In the genomic region with DNA sequence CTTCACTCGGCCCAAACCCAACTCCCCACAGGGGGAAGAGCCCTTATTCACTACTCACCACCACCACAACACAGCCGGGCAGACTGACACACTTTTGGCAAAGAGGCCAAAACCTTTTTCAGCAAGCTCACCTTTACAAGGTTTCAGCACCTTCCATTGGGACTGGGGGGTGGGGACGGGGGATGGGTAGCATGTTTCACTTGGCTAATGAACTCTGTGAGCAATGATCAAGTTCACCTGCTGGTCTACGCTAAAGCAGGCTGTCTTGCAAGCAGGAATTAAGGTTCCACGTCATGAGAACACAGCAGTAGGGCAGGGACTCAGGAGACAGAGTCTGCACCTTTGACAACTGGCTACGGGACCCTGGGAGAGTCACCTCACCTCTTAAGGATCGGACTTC, we compare ENCODE assay signal across 13 cellular contexts. TPM values are rescaled to one million over a fixed set of nuclear protein-coding genes. Genes with fewer than 3 reads are reported as not detected.
A peak's percentile ranks its signal among the peaks of the same experiment; 100 is the strongest.
DNase-seq lines count a peak whose midpoint lies in the region; ATAC-seq and TF ChIP-seq lines count a peak whose summit lies in the region.
"Had no signal": no experiment of that assay in that cellular context is flagged by ENCODE, and none has a peak within 500 bp of the region (broad histone marks: within the 10 kb centered on the region; RNA-seq: fewer than 3 reads in every experiment).

No MANE protein-coding gene starts in this region.

- peaks cover 8% of the 10 kb centered on the region; the same call in 1 of the 2 replicates for H4K20me1 ChIP-seq in OCI-LY7 (ENCODE audit: insufficient read depth, low read length)
- H4K20me1 ChIP-seq in mammary epithelial cell (ENCODE audit: insufficient read depth, low read length) = no peaks in the 10 kb centered on the region

- H3K27ac ChIP-seq in OCI-LY7 (ENCODE audit: low read depth, low read length, poor library complexity, severe bottlenecking) (no peak overlapping the region), mammary epithelial cell (ENCODE audit: insufficient read depth, low read depth, low read length) (peak overlapping the region; percentile 7), lung (ENCODE audit: low read depth in 1 of 2, low read length in 1 of 2) (peak overlapping the region; percentile 60 to 65), temporal lobe (ENCODE audit: low read depth, low read length) (peak overlapping the region; percentile 96)
- H3K27ac ChIP-seq: foreskin keratinocyte had no signal

- no peaks in the 10 kb centered on the region for H3K9me3 ChIP-seq in OCI-LY7 (ENCODE audit: low read length)
- no peaks in the 10 kb centered on the region for H3K9me3 ChIP-seq in mammary epithelial cell (replicated peaks; ENCODE audit: insufficient read depth, low read length)
- no peaks in the 10 kb centered on the region for H3K9me3 ChIP-seq in lung (ENCODE audit: control insufficient read depth in 2 of 2, insufficient read depth in 1 of 2, low read length in 1 of 2)

- CTCF ChIA-PET in OCI-LY7 (lab: Charles Lee; ENCODE audit: unreplicated experiment) (interaction anchor here (0.6 kb wide), 1 partner anchor 196 kb away, joined by 9 read pairs; no protein-coding TSS in a partner anchor), mammary epithelial cell (lab: Charles Lee; ENCODE audit: low non-redundant PET) (interaction anchor here (0.6 kb wide), 1 partner anchor 324 kb away, joined by 5 read pairs; no protein-coding TSS in a partner anchor)

- POLR2A ChIA-PET in OCI-LY7 (lab: Charles Lee) = interaction anchor here (0.6 to 0.9 kb wide), 2 partner anchors 29 to 36 kb away, joined by 3 to 7 read pairs; no protein-coding TSS in a partner anchor

- intact Hi-C loops in OCI-LY7 (cut with micrococcal nuclease; ENCODE audit: unreplicated experiment) = loop anchor here (2.0 kb wide), 1 partner anchor 318 kb away; a partner anchor contains a TSS
- intact Hi-C loops in mammary epithelial cell (cut with micrococcal nuclease) = no loop called here

- H3K4me1 ChIP-seq in OCI-LY7 (ENCODE audit: insufficient read depth, low read length, poor library complexity, severe bottlenecking) (peaks cover 82% of the 10 kb centered on the region), mammary epithelial cell (ENCODE audit: insufficient read depth, low read length) (peaks cover 76% of the 10 kb centered on the region), lung (ENCODE audit: control insufficient read depth in 2 of 2, insufficient read depth in 2 of 2, low read length in 2 of 2) (peaks cover 31 to 50% of the 10 kb centered on the region in 2 donors)

- H3K4me3 ChIP-seq in OCI-LY7 (ENCODE audit: low read depth, low read length, poor library complexity, severe bottlenecking) (no peak overlapping the region), mammary epithelial cell (replicated peaks in 1 of 3; ENCODE audit: insufficient read depth in 1 of 3, low read depth in 2 of 3, low read length in 3 of 3) (no peak overlapping the region), lung (no peak overlapping the region)

- peaks cover 53% of the 10 kb centered on the region for H3K36me3 ChIP-seq in OCI-LY7 (ENCODE audit: insufficient read depth, low read length)
- H3K36me3 ChIP-seq in mammary epithelial cell (ENCODE audit: insufficient read depth, low read length) = peaks cover 1% of the 10 kb centered on the region
- H3K36me3 ChIP-seq in lung (ENCODE audit: control insufficient read depth in 2 of 2, insufficient read depth in 2 of 2, low read length in 2 of 2) = peaks cover 0 to 2% of the 10 kb centered on the region in 2 donors

- in situ Hi-C loops in mammary epithelial cell (cut with MboI; ENCODE audit: low sequenced_read_pairs in 2 of 2) = loop anchor here (10.0 to 25.0 kb wide), 2 partner anchors 100 to 202 kb away; no protein-coding TSS in a partner anchor

- no TSS peak for BruUV-seq in OCI-LY7 (replicated peaks; lab: Mats Ljungman, UMichigan)
- no TSS peak for BruUV-seq in mammary epithelial cell (replicated peaks; lab: Mats Ljungman, UMichigan)

- WGBS in mammary epithelial cell (ENCODE audit: low coverage, missing lambda C conversion rate) = 80% methylated on average over 7 of the region's 7 CpGs
- 72 to 81% methylated on average over 7 of the region's 7 CpGs for WGBS in lung, 2 donors

- peaks cover 99% of the 10 kb centered on the region for H3K79me2 ChIP-seq in OCI-LY7 (ENCODE audit: insufficient read depth, low read depth, low read length)
- H3K79me2 ChIP-seq in mammary epithelial cell (ENCODE audit: insufficient read depth, low read length) = peaks cover 83% of the 10 kb centered on the region

- H3K9ac ChIP-seq in mammary epithelial cell (ENCODE audit: insufficient read depth, low read length) = no peak overlapping the region

- TF ChIP-seq CTCF in OCI-LY7 (conservative IDR thresholded peaks at IDR 0.05; ENCODE audit: low read length) (no peak), mammary epithelial cell (conservative IDR thresholded peaks at IDR 0.05 in 1 of 2, IDR thresholded peaks at IDR 0.05 in 1 of 2; ENCODE audit: extremely low read depth in 1 of 2, insufficient read depth in 1 of 2, low read depth in 1 of 2, low read length in 2 of 2) (no peak), lung (IDR thresholded peaks at IDR 0.05; ENCODE audit: control extremely low read depth, extremely low read depth) (no peak)

- H3K9me2 ChIP-seq in OCI-LY7 (ENCODE audit: insufficient read depth, low read length) = no peaks in the 10 kb centered on the region

- H3K4me2 ChIP-seq in OCI-LY7 (ENCODE audit: low read length) = peak overlapping the region; percentile 90
- H3K4me2 ChIP-seq in mammary epithelial cell (ENCODE audit: insufficient read depth, low read depth, low read length) = peak overlapping the region; percentile 38

- H3K27me3 ChIP-seq in mammary epithelial cell (ENCODE audit: insufficient read depth, low read length) (no peaks in the 10 kb centered on the region), lung (ENCODE audit: control insufficient read depth, insufficient read depth) (no peaks in the 10 kb centered on the region)
- H3K27me3 ChIP-seq: foreskin keratinocyte had no signal

- DNase-seq in OCI-LY7 (ENCODE audit: low spot score) (no peak), mammary epithelial cell (no peak), lung (ENCODE audit: low spot score) (peak; percentile 27), AML-193 (lab: John Stamatoyannopoulos, UW) (no peak), cerebellum (ENCODE audit: low spot score) (no peak)
- DNase-seq: activated CD4-positive, alpha-beta T cell treated with anti-CD3 and anti-CD28 coated beads for 36 hours; HFFc6; NCI-H2081 treated with DMSO at 0.1 percent for 48 hours; SHP77; stimulated activated CD4-positive, alpha-beta T cell treated with anti-CD3 and anti-CD28 coated beads, Interleukin-4, amount 100 ng/mL, for 1 hour had no signal

- no peak for ATAC-seq in lung (ENCODE audit: insufficient read depth, low FRiP score)
- ATAC-seq in GM18870 (IDR thresholded peaks at IDR 0.05; ENCODE audit: unreplicated experiment) = no peak
- ATAC-seq: activated CD4-positive, alpha-beta T cell treated with anti-CD3 and anti-CD28 coated beads for 36 hours had no signal

- H2AFZ ChIP-seq in OCI-LY7 (ENCODE audit: low read length) = no peak overlapping the region
- H2AFZ ChIP-seq in mammary epithelial cell (ENCODE audit: low read depth, low read length) = no peak overlapping the region

- dilution Hi-C loops in mammary epithelial cell (cut with HindIII; ENCODE audit: low sequenced_read_pairs) = no loop called here

RNA-seq across cellular contexts. Expression of a gene that starts 7.0 kb away (rescaled TPM):
- total RNA-seq in OCI-LY7 (2014; rRNA removed; shearing (Covaris generic)) = 37.6 and 56.6 TPM in 2 replicates
- total RNA-seq in OCI-LY7 (2022) (50.5 and 58.5 TPM in 2 replicates), mammary epithelial cell (10 to 100 TPM; 16.2 to 51.8 TPM), lung (10 to 100 TPM; 21.0 to 45.4 TPM), temporal lobe (17.0 TPM), cerebellum (35.2 TPM)
- polyA plus RNA-seq in mammary epithelial cell (9.3 TPM), lung (10 to 100 TPM; 14.6 to 15.3 TPM)
- 37.8 TPM for polyA minus RNA-seq in mammary epithelial cell

RNA-seq across cellular contexts. Expression of a gene that starts 54.5 kb away (rescaled TPM):
- total RNA-seq in OCI-LY7 (2014; rRNA removed; shearing (Covaris generic)) = 27.5 and 37.7 TPM in 2 replicates
- 32.4 and 35.0 TPM in 2 replicates for total RNA-seq in OCI-LY7 (2022)
- total RNA-seq in mammary epithelial cell = 10 to 100 TPM; 13.0 to 15.7 TPM
- 8.7 TPM for polyA plus RNA-seq in mammary epithelial cell
- polyA minus RNA-seq in mammary epithelial cell = 0.93 TPM
- total RNA-seq in lung = 10 to 100 TPM; 15.1 to 37.9 TPM
- 10 to 100 TPM in 1 of 2 donors, 1 to 10 TPM in 1; 9.0 to 16.8 TPM for polyA plus RNA-seq in lung
- 36.9 TPM for total RNA-seq in temporal lobe
- total RNA-seq in cerebellum = 53.9 TPM
